ENCODE assay signal across 15 cellular contexts in the genomic region with DNA sequence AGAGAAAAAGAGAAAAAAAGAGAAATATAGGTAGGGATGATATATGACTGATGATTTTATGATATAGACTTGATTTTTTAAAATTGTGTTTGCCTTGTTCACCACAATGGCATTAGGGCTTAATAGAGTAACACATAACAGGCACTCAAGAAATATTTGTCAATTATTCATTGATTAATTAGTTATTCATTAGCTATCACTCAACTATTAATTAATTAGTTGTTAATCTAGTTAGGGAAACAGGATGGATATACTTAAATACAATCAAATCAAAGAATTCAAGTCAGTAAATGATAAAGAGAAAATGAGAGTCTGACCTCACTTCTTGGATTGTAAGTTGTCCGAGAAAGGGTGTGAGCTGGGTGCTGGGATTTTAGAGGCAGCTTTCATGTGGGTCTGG. TPM values are rescaled to one million over a fixed set of nuclear protein-coding genes. Genes with fewer than 3 reads are reported as not detected.
A peak's percentile ranks its signal among the peaks of the same experiment; 100 is the strongest.
DNase-seq lines count a peak whose midpoint lies in the region; ATAC-seq and TF ChIP-seq lines count a peak whose summit lies in the region.
"Had no signal": no experiment of that assay in that cellular context is flagged by ENCODE, and none has a peak within 500 bp of the region (broad histone marks: within the 10 kb centered on the region; RNA-seq: fewer than 3 reads in every experiment).

No MANE protein-coding gene starts in this region.

- no peaks in the 10 kb centered on the region; the same call in 1 of the 2 replicates for H3K27me3 Mint-ChIP-seq in WTC11 (ENCODE audit: low read depth)
- peaks cover 4% of the 10 kb centered on the region for H3K27me3 Mint-ChIP-seq in nephron (ENCODE audit: low read depth)
- H3K27me3 Mint-ChIP-seq: B cell; CD4-positive, alpha-beta T cell had no signal

- H3K27ac Mint-ChIP-seq in WTC11 (peak overlapping the region; percentile 39; the same call in 1 of the 2 replicates), nephron (peak overlapping the region in 2 of 3 experiments; percentile 10 to 20)
- H3K27ac Mint-ChIP-seq: B cell; CD4-positive, alpha-beta T cell had no signal

- H3K4me1 ChIP-seq in tibial artery, result peaks cover 0 to 81% (median 28%) of the 10 kb centered on the region in 4 donors
- peaks cover 0 to 23% (median 13%) of the 10 kb centered on the region in 6 donors for H3K4me1 ChIP-seq in spleen
- H3K4me1 ChIP-seq: HAP-1 had no signal

- H3K27me3 ChIP-seq in tibial artery (no peaks in the 10 kb centered on the region), spleen (replicated peaks in 1 of 7) (no peaks in the 10 kb centered on the region)

- no peak overlapping the region for H3K4me3 Mint-ChIP-seq in WTC11
- H3K4me3 Mint-ChIP-seq in nephron, result no peak overlapping the region
- H3K4me3 Mint-ChIP-seq: B cell; CD4-positive, alpha-beta T cell had no signal

- H3K9me3 Mint-ChIP-seq in WTC11 (peaks cover 7% of the 10 kb centered on the region), nephron (no peaks in the 10 kb centered on the region)
- H3K9me3 Mint-ChIP-seq: CD4-positive, alpha-beta T cell had no signal

- TF ChIP-seq CTCF in WTC11 (IDR thresholded peaks at IDR 0.05), result no peak
- TF ChIP-seq CTCF in coronary artery (IDR thresholded peaks at IDR 0.05), result no peak
- TF ChIP-seq CTCF in nephron (IDR thresholded peaks at IDR 0.05; ENCODE audit: unreplicated experiment in 3 of 3), result no peak
- TF ChIP-seq CTCF in tibial artery (IDR thresholded peaks at IDR 0.05), result no peak
- TF ChIP-seq CTCF in spleen (IDR thresholded peaks at IDR 0.05 in 8 of 11, conservative IDR thresholded peaks at IDR 0.05 in 3 of 11), result no peak

- no peak for TF ChIP-seq POLR2A in spleen (IDR thresholded peaks at IDR 0.05)

- H3K27ac ChIP-seq in coronary artery, result peak overlapping the region; percentile 69 to 82
- peak overlapping the region; percentile 59 to 65 for H3K27ac ChIP-seq in tibial artery
- no peak overlapping the region for H3K27ac ChIP-seq in spleen
- H3K27ac ChIP-seq: C4-2B, GM23248, HL-60 had no signal

- H3K9me3 ChIP-seq in tibial artery (no peaks in the 10 kb centered on the region), spleen (no peaks in the 10 kb centered on the region)
- H3K9me3 ChIP-seq: HAP-1 had no signal

- H3K36me3 Mint-ChIP-seq in WTC11, result no peaks in the 10 kb centered on the region; the same call in 1 of the 2 replicates
- H3K36me3 Mint-ChIP-seq in nephron (ENCODE audit: low read depth), result no peaks in the 10 kb centered on the region

- DNase-seq in WTC11 (ENCODE audit: low spot score), result no peak
- no peak for DNase-seq in coronary artery (ENCODE audit: low spot score)
- no peak for DNase-seq in tibial artery
- DNase-seq in inferior parietal cortex (ENCODE audit: extremely low spot score), result no peak
- DNase-seq in NCI-H82 (lab: John Stamatoyannopoulos, UW), result no peak
- no peak for DNase-seq in spleen
- no peak for DNase-seq in OCI-M2 (lab: John Stamatoyannopoulos, UW; ENCODE audit: unreplicated experiment)
- DNase-seq: Caco-2; CD4-positive, alpha-beta T cell; GM23248 had no signal

- CTCF ChIA-PET in WTC11 (lab: Charles Lee), result no interaction called here

- H3K36me3 ChIP-seq in tibial artery (no peaks in the 10 kb centered on the region), spleen (no peaks in the 10 kb centered on the region)
- H3K36me3 ChIP-seq: HAP-1 had no signal

- POLR2A ChIA-PET in WTC11 (lab: Charles Lee), result no interaction called here

- no peak overlapping the region for H3K4me3 ChIP-seq in coronary artery
- H3K4me3 ChIP-seq in tibial artery, result no peak overlapping the region
- H3K4me3 ChIP-seq in spleen, result no peak overlapping the region
- H3K4me3 ChIP-seq: GM23248, HAP-1 had no signal

- WGBS in spleen, 5 donors, result 87 to 98% (median 96%) methylated on average over 1 of the region's 1 CpG

- H3K4me1 Mint-ChIP-seq in WTC11 (peaks cover 11% of the 10 kb centered on the region), nephron (peaks cover 44% of the 10 kb centered on the region)

- intact Hi-C loops in tibial artery (cut with DNase I; ENCODE audit: low total_unique reads) (no loop called here), spleen (cut with DNase I; ENCODE audit: low total_unique reads) (no loop called here)

- no peak for ATAC-seq in WTC11

TF ChIP-seq in WTC11, 78 proteins besides CTCF, POLR2A, EP300 and RAD21:
- no peak for TF ChIP-seq ZNF416 (CRISPR knock-in tag; IDR thresholded peaks at IDR 0.05)
- no peak for TF ChIP-seq NFYB (CRISPR knock-in tag; conservative IDR thresholded peaks at IDR 0.05; ENCODE audit: low read depth)

RNA-seq across cellular contexts. Expression of a gene that starts 15.1 kb away (rescaled TPM):
- total RNA-seq in WTC11 (2021) (120 to 147 TPM (median 127 TPM) in 3 replicates), spleen (100 to 1,000 TPM; 146 to 333 (median 291) TPM)
- polyA plus RNA-seq in spleen, result 10 to 100 TPM; 42.4 to 85.3 (median 48.3) TPM

Comparison
In these comparisons a context has a peak if more than half of its experiments do, and no peak if none do; other contexts are left out.
1. H3K27ac ChIP-seq: peak in coronary artery (2 of 2) and tibial artery (2 of 2); none in spleen (0 of 8).